8 cellular contexts compared by ENCODE assay signal in the genomic region with DNA sequence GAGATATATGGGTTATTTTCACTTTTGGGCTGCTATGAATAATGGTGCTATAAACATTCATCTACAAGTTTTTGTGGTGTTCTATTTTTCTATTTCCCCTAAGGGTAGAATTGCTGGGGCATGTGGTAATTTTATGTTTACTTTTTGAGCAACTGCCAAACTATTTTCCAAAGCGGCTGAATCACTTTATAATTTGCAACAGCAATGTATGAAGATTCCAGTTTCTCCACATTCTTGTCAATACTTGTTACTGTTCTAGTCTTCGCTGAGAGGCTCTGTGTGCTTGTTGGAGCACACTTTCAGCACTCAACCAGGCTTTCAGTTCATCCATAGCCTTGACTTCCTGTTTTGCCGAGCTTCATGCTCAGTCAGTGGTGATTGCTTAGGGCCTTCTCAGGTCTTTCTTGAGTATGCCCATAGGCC. TPM values are rescaled to one million over a fixed set of nuclear protein-coding genes. Genes with fewer than 3 reads are reported as not detected.
A peak's percentile ranks its signal among the peaks of the same experiment; 100 is the strongest.
DNase-seq lines count a peak whose midpoint lies in the region; FAIRE-seq and TF ChIP-seq lines count a peak whose summit lies in the region.

No MANE protein-coding gene starts in this region.

- DNase-seq in CD14-positive monocyte (ENCODE audit: low spot score) (peak; percentile 49), GM19239 (ENCODE audit: insufficient read length, low spot score) (peak; percentile 23), HK-2 (ENCODE audit: unreplicated experiment) (peak; percentile 44), T1000 (lab: John Stamatoyannopoulos, UW) (peak; percentile 46), fibroblast of the aortic adventitia (ENCODE audit: low read depth) (peak; percentile 90), NCI-H1694 treated with DMSO at 0.1 percent for 48 hours (lab: John Stamatoyannopoulos, UW) (no peak), frontal cortex (ENCODE audit: low spot score in 2 of 2) (no peak)

- peak overlapping the region; percentile 27 to 69 for H3K4me3 Mint-ChIP-seq in CD14-positive monocyte

- FAIRE-seq in GM19239 (lab: Jason Lieb, UNC) (peak; percentile 97), frontal cortex (lab: Jason Lieb, UNC) (no peak)

- H3K27me3 Mint-ChIP-seq in CD14-positive monocyte (ENCODE audit: low read depth in 3 of 3) = peaks cover 0 to 1% (median 0%) of the 10 kb centered on the region in 3 donors

- H3K4me1 Mint-ChIP-seq in CD14-positive monocyte = peaks cover 44% of the 10 kb centered on the region

- no peaks in the 10 kb centered on the region for H3K36me3 ChIP-seq in rectal smooth muscle tissue (ENCODE audit: control insufficient read depth, insufficient read depth, low read length)

- H3K27me3 ChIP-seq in rectal smooth muscle tissue (ENCODE audit: control insufficient read depth, insufficient read depth, low read length) = no peaks in the 10 kb centered on the region

- H3K4me3 ChIP-seq in fibroblast of the aortic adventitia (ENCODE audit: low read depth, low read length) = peak overlapping the region; percentile 45
- H3K4me3 ChIP-seq in rectal smooth muscle tissue (ENCODE audit: low read length) = no peak overlapping the region

- peak overlapping the region; percentile 27 for H3K27ac ChIP-seq in rectal smooth muscle tissue (ENCODE audit: low read depth, low read length)

- intact Hi-C loops in CD14-positive monocyte (cut with micrococcal nuclease) = loop anchor here in 1 of 2 donors (5.0 kb wide), 1 partner anchor 38 kb away; the partner anchor contains the start of genes ADK and AP3M1

- H3K27ac Mint-ChIP-seq in CD14-positive monocyte = peak overlapping the region; percentile 70 to 92 (median 81)

- TF ChIP-seq CTCF in CD14-positive monocyte (IDR thresholded peaks at IDR 0.05) (no peak), fibroblast of the aortic adventitia (IDR thresholded peaks at IDR 0.05; ENCODE audit: insufficient read depth, low read length) (no peak)

- H3K4me1 ChIP-seq in rectal smooth muscle tissue (ENCODE audit: control insufficient read depth, insufficient read depth, low read length) = peaks cover 3% of the 10 kb centered on the region

- H3K36me3 Mint-ChIP-seq in CD14-positive monocyte = peaks cover 0 to 2% of the 10 kb centered on the region in 2 donors

- no peaks in the 10 kb centered on the region for H3K9me3 Mint-ChIP-seq in CD14-positive monocyte

- no peak overlapping the region for H3K9ac ChIP-seq in rectal smooth muscle tissue (ENCODE audit: low read length)

RNA-seq across cellular contexts. Expression of gene ADK, which starts 39.0 kb away (rescaled TPM):
- polyA plus RNA-seq in CD14-positive monocyte = 10 to 100 TPM; 35.7 to 38.2 TPM
- total RNA-seq in fibroblast of the aortic adventitia (ENCODE audit: low replicate concordance) = 26.7 and 96.8 TPM in 2 replicates
- total RNA-seq in frontal cortex = 25.3 TPM

RNA-seq across cellular contexts. Expression of gene AP3M1, which starts 39.4 kb away (rescaled TPM):
- 10 to 100 TPM; 23.2 to 32.0 TPM for polyA plus RNA-seq in CD14-positive monocyte
- 34.8 and 55.8 TPM in 2 replicates for total RNA-seq in fibroblast of the aortic adventitia (ENCODE audit: low replicate concordance)
- total RNA-seq in frontal cortex = 31.0 TPM

Comparison
In these comparisons a context has a peak if more than half of its experiments do, and no peak if none do; other contexts are left out.
1. DNase-seq: peak in CD14-positive monocyte (single experiment), GM19239 (single experiment), HK-2 (single experiment), T1000 (single experiment) and fibroblast of the aortic adventitia (single experiment); none in NCI-H1694 treated with DMSO at 0.1 percent for 48 hours (single experiment) and frontal cortex (0 of 2).